9 cellular contexts compared by ENCODE assay signal in genomic region chr6:89944826-89945407, GRCh38. TPM values are rescaled to one million over a fixed set of nuclear protein-coding genes. Genes with fewer than 3 reads are reported as not detected.
DNase-seq lines count a peak whose midpoint lies in the region; ATAC-seq, FAIRE-seq and TF ChIP-seq lines count a peak whose summit lies in the region.
"Had no signal": no experiment of that assay in that cellular context is flagged by ENCODE, and none has a peak within 500 bp of the region (broad histone marks: within the 10 kb centered on the region; RNA-seq: fewer than 3 reads in every experiment).

No MANE protein-coding gene starts in this region.

- no peak for DNase-seq in CD4-positive, alpha-beta T cell
- DNase-seq in HFFc6 (peak; percentile 23), HepG2 (ENCODE audit: low spot score) (peak; percentile 4), anterior cingulate cortex (lab: John Stamatoyannopoulos, UW) (no peak), G401 (ENCODE audit: low spot score) (no peak), NCI-H128 (lab: John Stamatoyannopoulos, UW; ENCODE audit: unreplicated experiment) (no peak)
- DNase-seq in activated CD8-positive, alpha-beta T cell treated with anti-CD3 and anti-CD28 coated beads for 36 hours, result no peak

- no peaks in the 10 kb centered on the region for H3K36me3 ChIP-seq in HepG2 (replicated peaks in 1 of 2; ENCODE audit: control insufficient read depth in 1 of 2, insufficient read depth in 2 of 2, low read length in 2 of 2)
- H3K36me3 ChIP-seq: SJSA1 had no signal

- TF ChIP-seq RAD21 in HepG2 (CRISPR knock-in tag; IDR thresholded peaks at IDR 0.05), result no peak

- no peak overlapping the region for H3K9ac ChIP-seq in HepG2 (ENCODE audit: insufficient read depth, low read depth, low read length)

- H3K9me3 Mint-ChIP-seq in CD4-positive, alpha-beta T cell, result no peaks in the 10 kb centered on the region
- H3K9me3 Mint-ChIP-seq in HFFc6, result no peaks in the 10 kb centered on the region
- H3K9me3 Mint-ChIP-seq in activated CD8-positive, alpha-beta T cell treated with anti-CD3 and anti-CD28 coated beads for 36 hours, result no peaks in the 10 kb centered on the region

- H4K20me1 ChIP-seq in HepG2 (ENCODE audit: insufficient read depth, low read length), result no peaks in the 10 kb centered on the region

- H3K4me3 ChIP-seq in HepG2 (replicated peaks in 1 of 3; ENCODE audit: insufficient read depth in 1 of 3, low read depth in 2 of 3, low read length in 3 of 3), result no peak overlapping the region
- H3K4me3 ChIP-seq: SJSA1 had no signal

- H3K27ac Mint-ChIP-seq in CD4-positive, alpha-beta T cell, result peak overlapping the region; percentile 75
- H3K27ac Mint-ChIP-seq in HFFc6, result no peak overlapping the region
- H3K27ac Mint-ChIP-seq in activated CD8-positive, alpha-beta T cell treated with anti-CD3 and anti-CD28 coated beads for 36 hours, result peak overlapping the region; percentile 53

- H3K79me2 ChIP-seq in HepG2 (ENCODE audit: insufficient read depth, low read length), result no peaks in the 10 kb centered on the region

- H3K27ac ChIP-seq in CD4-positive, alpha-beta T cell (ENCODE audit: low read depth, low read length), result no peak overlapping the region
- H3K27ac ChIP-seq in HepG2 (ENCODE audit: extremely low read length, insufficient read depth, low read length), result no peak overlapping the region
- H3K27ac ChIP-seq: SJSA1 had no signal

- peaks cover 54% of the 10 kb centered on the region for H3K4me1 Mint-ChIP-seq in CD4-positive, alpha-beta T cell (ENCODE audit: low read depth)
- no peaks in the 10 kb centered on the region for H3K4me1 Mint-ChIP-seq in HFFc6 (ENCODE audit: low read depth)
- peaks cover 74% of the 10 kb centered on the region for H3K4me1 Mint-ChIP-seq in activated CD8-positive, alpha-beta T cell treated with anti-CD3 and anti-CD28 coated beads for 36 hours (ENCODE audit: low read depth)

- H3K27me3 ChIP-seq in CD4-positive, alpha-beta T cell (ENCODE audit: control insufficient read depth, insufficient read depth, low read length), result no peaks in the 10 kb centered on the region
- H3K27me3 ChIP-seq in HepG2 (ENCODE audit: control insufficient read depth in 1 of 2, insufficient read depth in 2 of 2, low read length in 2 of 2), result peaks cover 0 to 33% of the 10 kb centered on the region in 2 experiments; a peak in 4 of 5 replicates
- H3K27me3 ChIP-seq: SJSA1 had no signal

- H3K9me3 ChIP-seq in CD4-positive, alpha-beta T cell (ENCODE audit: control insufficient read depth, low read length), result no peaks in the 10 kb centered on the region
- no peaks in the 10 kb centered on the region for H3K9me3 ChIP-seq in HepG2 (ENCODE audit: low read length)
- H3K9me3 ChIP-seq: SJSA1 had no signal

- no peak for TF ChIP-seq EP300 in HepG2 (IDR thresholded peaks at IDR 0.05; ENCODE audit: low read depth in 2 of 2, low read length in 2 of 2)
- TF ChIP-seq EP300 in HepG2 (CRISPR knock-in tag; IDR thresholded peaks at IDR 0.05; ENCODE audit: borderline replicate concordance), result no peak

- no peak overlapping the region for H3K4me2 ChIP-seq in HepG2 (ENCODE audit: low read depth, low read length)

- WGBS in HepG2 (ENCODE audit: low lambda C conversion rate), result 0% methylated on average over 1 of the region's 1 CpG

- no peak for FAIRE-seq in HepG2 (lab: Jason Lieb, UNC)

- CTCF ChIA-PET in CD4-positive, alpha-beta T cell (lab: Charles Lee), result interaction anchor here (0.8 to 1.5 kb wide), 3 partner anchors 138 to 534 kb away, joined by 3 to 7 read pairs (median 3); no protein-coding TSS in a partner anchor
- CTCF ChIA-PET in activated CD8-positive, alpha-beta T cell treated with anti-CD3 and anti-CD28 coated beads for 36 hours (lab: Charles Lee), result interaction anchor here (0.9 to 6.2 kb wide), 19 partner anchors 8 to 548 kb away, joined by 3 to 45 read pairs (median 4); no protein-coding TSS in a partner anchor
- CTCF ChIA-PET in HepG2 (lab: Yijun Ruan, JAX; ENCODE audit: low intra/inter-chr PET ratio, low total read pairs), result interaction anchor here (1.2 kb wide), 1 partner anchor 534 kb away, joined by 4 read pairs; no protein-coding TSS in a partner anchor

- intact Hi-C loops in CD4-positive, alpha-beta T cell (cut with DNase I, micrococcal nuclease), result loop anchor here (2.0 to 5.0 kb wide), 6 partner anchors 123 to 352 kb away; partner anchors contain the start of gene BACH2 (in 1 of the 2)
- intact Hi-C loops in activated CD8-positive, alpha-beta T cell treated with anti-CD3 and anti-CD28 coated beads for 36 hours (cut with micrococcal nuclease), result loop anchor here (5.0 to 10.0 kb wide), 2 partner anchors 230 to 337 kb away; no protein-coding TSS in a partner anchor
- intact Hi-C loops in HepG2 (cut with micrococcal nuclease; ENCODE audit: unreplicated experiment), result loop anchor here (5.0 to 10.0 kb wide), 2 partner anchors 347 to 640 kb away; partner anchors contain the start of gene MAP3K7

- peak; percentile 65 for TF ChIP-seq CTCF in CD4-positive, alpha-beta T cell (IDR thresholded peaks at IDR 0.05)
- TF ChIP-seq CTCF in HFFc6 (IDR thresholded peaks at IDR 0.05) (peak; percentile 79), HepG2 (CRISPR knock-in tag; IDR thresholded peaks at IDR 0.05) (peak; percentile 27; the same call in 1 of the 2 replicates)
- TF ChIP-seq CTCF in activated CD8-positive, alpha-beta T cell treated with anti-CD3 and anti-CD28 coated beads for 36 hours (IDR thresholded peaks at IDR 0.05), result peak; percentile 75

- in situ Hi-C loops in HepG2 (cut with HindIII; ENCODE audit: extremely low pct_ligation_motif_present, low pct_unique_long_range_greater_than_20kb), result loop anchor here (5.0 to 10.0 kb wide), 3 partner anchors 240 to 532 kb away; no protein-coding TSS in a partner anchor
- in situ Hi-C loops in G401 (cut with HindIII; ENCODE audit: low sequenced_read_pairs), result no loop called here

- no peak overlapping the region for H2AFZ ChIP-seq in HepG2 (ENCODE audit: low read length)

- POLR2A ChIA-PET in CD4-positive, alpha-beta T cell (lab: Charles Lee), result interaction anchor here (0.9 kb wide), 2 partner anchors 9 to 545 kb away, joined by 3 read pairs; no protein-coding TSS in a partner anchor
- POLR2A ChIA-PET in activated CD8-positive, alpha-beta T cell treated with anti-CD3 and anti-CD28 coated beads for 36 hours (lab: Charles Lee), result no interaction called here
- POLR2A ChIA-PET in HepG2 (lab: Yijun Ruan, JAX), result no interaction called here

- TF ChIP-seq POLR2A in HepG2 (IDR thresholded peaks at IDR 0.05; ENCODE audit: insufficient read depth in 1 of 2, low read depth in 2 of 2, low read length in 2 of 2), result no peak

- no peak overlapping the region for H3K4me3 Mint-ChIP-seq in CD4-positive, alpha-beta T cell
- no peak overlapping the region for H3K4me3 Mint-ChIP-seq in HFFc6
- no peak overlapping the region for H3K4me3 Mint-ChIP-seq in activated CD8-positive, alpha-beta T cell treated with anti-CD3 and anti-CD28 coated beads for 36 hours

- H3K27me3 Mint-ChIP-seq in CD4-positive, alpha-beta T cell, result no peaks in the 10 kb centered on the region
- H3K27me3 Mint-ChIP-seq in HFFc6 (ENCODE audit: insufficient read depth), result peaks cover 9% of the 10 kb centered on the region
- no peaks in the 10 kb centered on the region for H3K27me3 Mint-ChIP-seq in activated CD8-positive, alpha-beta T cell treated with anti-CD3 and anti-CD28 coated beads for 36 hours

- peak; percentile 40 for ATAC-seq in CD4-positive, alpha-beta T cell (ENCODE audit: poor library complexity)
- ATAC-seq in activated CD8-positive, alpha-beta T cell treated with anti-CD3 and anti-CD28 coated beads for 36 hours, result peak; percentile 51
- no peak for ATAC-seq in HepG2
- no peak for ATAC-seq in GM18873 (IDR thresholded peaks at IDR 0.05; ENCODE audit: low FRiP score, unreplicated experiment)

- BruUV-seq in HepG2 (replicated peaks; lab: Mats Ljungman, UMichigan), result no TSS peak

- H3K36me3 Mint-ChIP-seq in CD4-positive, alpha-beta T cell (ENCODE audit: low read depth), result peaks cover 69% of the 10 kb centered on the region
- no peaks in the 10 kb centered on the region for H3K36me3 Mint-ChIP-seq in HFFc6 (ENCODE audit: low read depth)
- peaks cover 77% of the 10 kb centered on the region for H3K36me3 Mint-ChIP-seq in activated CD8-positive, alpha-beta T cell treated with anti-CD3 and anti-CD28 coated beads for 36 hours (ENCODE audit: low read depth)

- peaks cover 20% of the 10 kb centered on the region for H3K4me1 ChIP-seq in HepG2 (ENCODE audit: insufficient read depth, low read length)

TF ChIP-seq in HepG2, 621 proteins besides CTCF, POLR2A, EP300 and RAD21 (continues in another document):
- TF ChIP-seq ZKSCAN1 (IDR thresholded peaks at IDR 0.05; ENCODE audit: low read length), result no peak

RNA-seq across cellular contexts. Expression of gene GJA10, which starts 50.6 kb away (rescaled TPM):
- not detected for total RNA-seq in CD4-positive, alpha-beta T cell
- total RNA-seq in HFFc6 (2021; fragmentation: NEBNext Ultra II Directional; extraction: Animal tissue kit (Norgen Biotek cat#: 25700)), result not detected
- not detected for total RNA-seq in activated CD8-positive, alpha-beta T cell treated with anti-CD3 and anti-CD28 coated beads for 36 hours
- total RNA-seq in HepG2 (2016; rRNA removed; fragmentation: Illumina TruSeq; extraction: Trizol), result not detected in 2 replicates
- total RNA-seq in HepG2 (2016; cell fraction: cytosol; rRNA removed; fragmentation: Illumina TruSeq; extraction: Trizol; ENCODE audit: low read depth), result not detected in 2 replicates
- total RNA-seq in HepG2 (2016; cell fraction: insoluble cytoplasmic fraction; rRNA removed; fragmentation: Illumina TruSeq; extraction: Trizol), result not detected in 2 replicates
- total RNA-seq in HepG2 (2016; cell fraction: membrane; rRNA removed; fragmentation: Illumina TruSeq; extraction: Trizol), result not detected in 2 replicates
- total RNA-seq in HepG2 (2016; cell fraction: nucleus; rRNA removed; fragmentation: Illumina TruSeq; extraction: Trizol), result not detected in 2 replicates
- polyA plus RNA-seq in HepG2 (2011; rRNA removed), result not detected in 2 replicates
- polyA plus RNA-seq in HepG2 (2011; cell fraction: cytosol; rRNA removed), result not detected in 2 replicates
- not detected in 2 replicates for polyA plus RNA-seq in HepG2 (2011; cell fraction: nucleus; rRNA removed)
- polyA plus RNA-seq in HepG2 (2012), result not detected in 2 replicates
- not detected in 2 replicates for polyA plus RNA-seq in HepG2 (2016; cell fraction: cytosol; fragmentation: Illumina TruSeq; extraction: Trizol; ENCODE audit: low read depth)
- not detected in 2 replicates for polyA plus RNA-seq in HepG2 (2016; cell fraction: insoluble cytoplasmic fraction; fragmentation: Illumina TruSeq; extraction: Trizol; ENCODE audit: low read depth)
- not detected in 2 replicates for polyA plus RNA-seq in HepG2 (2016; cell fraction: membrane; fragmentation: Illumina TruSeq; extraction: Trizol; ENCODE audit: low read depth)
- not detected in 2 replicates for polyA plus RNA-seq in HepG2 (2016; cell fraction: nucleus; fragmentation: Illumina TruSeq; extraction: Trizol; ENCODE audit: insufficient read depth, low read depth)
- not detected in 2 replicates for polyA minus RNA-seq in HepG2 (2011; rRNA and poly(A)+ RNA removed; ENCODE audit: low replicate concordance)
- not detected in 2 replicates for polyA minus RNA-seq in HepG2 (2011; cell fraction: cytosol; rRNA and poly(A)+ RNA removed)
- not detected in 2 replicates for polyA minus RNA-seq in HepG2 (2011; cell fraction: nucleus; rRNA and poly(A)+ RNA removed)
- not detected in 2 replicates for total RNA-seq in G401 (2014; rRNA removed; shearing (Covaris generic))
- total RNA-seq: SJSA1 had no signal

Comparison
In these comparisons a context has a peak if more than half of its experiments do, and no peak if none do; other contexts are left out.
1. ATAC-seq: peak in CD4-positive, alpha-beta T cell (single experiment) and activated CD8-positive, alpha-beta T cell treated with anti-CD3 and anti-CD28 coated beads for 36 hours (single experiment); none in HepG2 (single experiment) and GM18873 (single experiment).
2. DNase-seq: peak in HFFc6 (single experiment) and HepG2 (single experiment); none in CD4-positive, alpha-beta T cell (0 of 10), activated CD8-positive, alpha-beta T cell treated with anti-CD3 and anti-CD28 coated beads for 36 hours (single experiment), anterior cingulate cortex (0 of 58), G401 (single experiment) and NCI-H128 (single experiment).
3. CTCF ChIP-seq: peak in every context shown above with its lines; median percentile 79 in HFFc6; 75 in activated CD8-positive, alpha-beta T cell treated with anti-CD3 and anti-CD28 coated beads for 36 hours; 65 in CD4-positive, alpha-beta T cell; 27 in HepG2.